ENCODE assay signal across 17 cellular contexts in the genomic region with DNA sequence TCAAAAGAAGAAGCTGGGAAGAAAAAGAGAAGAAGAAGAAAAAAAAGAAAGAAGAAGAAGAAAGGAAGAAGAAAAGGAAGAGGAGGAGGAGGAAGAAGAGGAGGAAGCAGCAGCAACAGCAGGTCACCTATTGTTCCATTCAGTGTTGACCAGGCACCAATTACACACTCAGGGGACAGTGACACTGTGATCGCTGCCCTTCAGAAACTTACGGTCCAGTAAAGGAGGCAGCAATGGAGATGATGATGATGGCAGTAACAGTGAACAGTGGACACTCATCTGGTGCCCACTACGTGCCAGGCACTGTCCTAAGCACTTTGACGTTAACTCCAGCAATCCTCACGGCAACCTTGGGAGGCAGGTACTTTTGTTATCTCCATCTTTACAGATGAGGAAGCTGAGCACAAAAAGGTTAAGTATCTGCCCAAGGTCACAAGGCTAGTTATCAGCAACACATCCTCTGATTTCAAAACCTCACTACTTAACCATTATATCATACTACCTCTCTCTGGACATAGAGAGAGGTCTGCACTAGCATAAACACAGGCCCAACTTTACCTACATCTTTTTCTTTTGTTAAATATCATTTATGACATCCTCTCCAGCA.
DNase-seq lines count a peak whose midpoint lies in the region; ATAC-seq and TF ChIP-seq lines count a peak whose summit lies in the region.
"Had no signal": no experiment of that assay in that cellular context is flagged by ENCODE, and none has a peak within 500 bp of the region (broad histone marks: within the 10 kb centered on the region; RNA-seq: fewer than 3 reads in every experiment).

No MANE protein-coding gene starts in this region.

- H3K27ac ChIP-seq in right lobe of liver (peak overlapping the region in 1 of 3 donors; percentile 86), transverse colon (peak overlapping the region; percentile 20 to 41 (median 28))

- H3K9me3 ChIP-seq in right lobe of liver (no peaks in the 10 kb centered on the region), transverse colon (no peaks in the 10 kb centered on the region)

- no peak for DNase-seq in activated naive CD4-positive, alpha-beta T cell treated with anti-CD3 and anti-CD28 coated beads, Interleukin-2, amount 10 ng/mL, durations not matched to agents 7 days and 5 days
- DNase-seq in central memory CD8-positive, alpha-beta T cell (ENCODE audit: low spot score in 2 of 2) = no peak
- DNase-seq in right lobe of liver (no peak), transverse colon (no peak), D341Med (ENCODE audit: low spot score) (no peak)
- DNase-seq in activated CD4-positive, alpha-beta T cell treated with anti-CD3 and anti-CD28 coated beads, Interleukin-2, amount 50 U/mL, for 48 hours = no peak
- DNase-seq: 8988T, GF-D8, GOT3, MM.1S, NCI-H1105, NCI-H1694, NCI-H510A treated with DMSO at 0.1 percent for 48 hours, SHP77 had no signal

- TF ChIP-seq CTCF in right lobe of liver (IDR thresholded peaks at IDR 0.05) (no peak), transverse colon (IDR thresholded peaks at IDR 0.05) (no peak)

- H3K27ac Mint-ChIP-seq in activated naive CD4-positive, alpha-beta T cell treated with anti-CD3 and anti-CD28 coated beads, Interleukin-2, amount 50 U/mL, for 24 hours = peak overlapping the region; percentile 81
- H3K27ac Mint-ChIP-seq in activated naive CD4-positive, alpha-beta T cell treated with anti-CD3 and anti-CD28 coated beads, Interleukin-2, amount 10 ng/mL, durations not matched to agents 7 days and 5 days = no peak overlapping the region
- H3K27ac Mint-ChIP-seq in central memory CD8-positive, alpha-beta T cell (ENCODE audit: low read depth) = peak overlapping the region; percentile 36

- no peak for TF ChIP-seq EP300 in transverse colon (IDR thresholded peaks at IDR 0.05; ENCODE audit: low read depth)

- WGBS in right lobe of liver (ENCODE audit: insufficient coverage, low coverage, low lambda C conversion rate, missing lambda C conversion rate) = 52% methylated on average over 3 of the region's 5 CpGs
- 88% methylated on average over 5 of the region's 5 CpGs; no CpG with 5 or more reads in 1 of the 2 donors for WGBS in transverse colon (ENCODE audit: low coverage in 1 of 2), 2 donors

- TF ChIP-seq POLR2A in right lobe of liver (IDR thresholded peaks at IDR 0.05) (no peak), transverse colon (IDR thresholded peaks at IDR 0.05) (no peak)

- H3K4me3 Mint-ChIP-seq in activated naive CD4-positive, alpha-beta T cell treated with anti-CD3 and anti-CD28 coated beads, Interleukin-2, amount 50 U/mL, for 24 hours = no peak overlapping the region
- H3K4me3 Mint-ChIP-seq in activated naive CD4-positive, alpha-beta T cell treated with anti-CD3 and anti-CD28 coated beads, Interleukin-2, amount 10 ng/mL, durations not matched to agents 7 days and 5 days = no peak overlapping the region
- H3K4me3 Mint-ChIP-seq in central memory CD8-positive, alpha-beta T cell = no peak overlapping the region

- no peak for ATAC-seq in central memory CD8-positive, alpha-beta T cell (replicated peaks; ENCODE audit: extremely low read depth, poor library complexity, severe bottlenecking)
- ATAC-seq in right lobe of liver = peak in 3 of 4 donors; percentile 9 to 26 (median 9)
- no peak for ATAC-seq in HG02970 (IDR thresholded peaks at IDR 0.05; ENCODE audit: low FRiP score, unreplicated experiment)
- ATAC-seq: Panc1 had no signal

- no peaks in the 10 kb centered on the region for H3K27me3 ChIP-seq in right lobe of liver
- no peaks in the 10 kb centered on the region for H3K27me3 ChIP-seq in transverse colon

- H3K36me3 Mint-ChIP-seq in activated naive CD4-positive, alpha-beta T cell treated with anti-CD3 and anti-CD28 coated beads, Interleukin-2, amount 50 U/mL, for 24 hours = no peaks in the 10 kb centered on the region
- no peaks in the 10 kb centered on the region for H3K36me3 Mint-ChIP-seq in activated naive CD4-positive, alpha-beta T cell treated with anti-CD3 and anti-CD28 coated beads, Interleukin-2, amount 10 ng/mL, durations not matched to agents 7 days and 5 days
- H3K36me3 Mint-ChIP-seq in central memory CD8-positive, alpha-beta T cell (ENCODE audit: insufficient read depth) = no peaks in the 10 kb centered on the region

- in situ Hi-C loops in transverse colon (cut with MboI; ENCODE audit: low pct_ligation_motif_present in 1 of 4, low pct_unique_long_range_greater_than_20kb in 1 of 4, low sequenced_read_pairs in 3 of 4) = no loop called here

- H3K36me3 ChIP-seq in right lobe of liver (no peaks in the 10 kb centered on the region), transverse colon (no peaks in the 10 kb centered on the region)

- H3K4me1 Mint-ChIP-seq in activated naive CD4-positive, alpha-beta T cell treated with anti-CD3 and anti-CD28 coated beads, Interleukin-2, amount 50 U/mL, for 24 hours = peaks cover 52% of the 10 kb centered on the region
- H3K4me1 Mint-ChIP-seq in activated naive CD4-positive, alpha-beta T cell treated with anti-CD3 and anti-CD28 coated beads, Interleukin-2, amount 10 ng/mL, durations not matched to agents 7 days and 5 days = peaks cover 33% of the 10 kb centered on the region
- H3K4me1 Mint-ChIP-seq in central memory CD8-positive, alpha-beta T cell = peaks cover 16% of the 10 kb centered on the region

- intact Hi-C loops in right lobe of liver (cut with DNase I) (no loop called here), transverse colon (cut with DNase I; ENCODE audit: low total_unique reads) (no loop called here)

- H3K27me3 Mint-ChIP-seq in activated naive CD4-positive, alpha-beta T cell treated with anti-CD3 and anti-CD28 coated beads, Interleukin-2, amount 50 U/mL, for 24 hours = no peaks in the 10 kb centered on the region
- H3K27me3 Mint-ChIP-seq in activated naive CD4-positive, alpha-beta T cell treated with anti-CD3 and anti-CD28 coated beads, Interleukin-2, amount 10 ng/mL, durations not matched to agents 7 days and 5 days = peaks cover 4% of the 10 kb centered on the region
- peaks cover 39% of the 10 kb centered on the region for H3K27me3 Mint-ChIP-seq in central memory CD8-positive, alpha-beta T cell

- no peaks in the 10 kb centered on the region for H3K9me3 Mint-ChIP-seq in activated naive CD4-positive, alpha-beta T cell treated with anti-CD3 and anti-CD28 coated beads, Interleukin-2, amount 50 U/mL, for 24 hours
- no peaks in the 10 kb centered on the region for H3K9me3 Mint-ChIP-seq in activated naive CD4-positive, alpha-beta T cell treated with anti-CD3 and anti-CD28 coated beads, Interleukin-2, amount 10 ng/mL, durations not matched to agents 7 days and 5 days
- no peaks in the 10 kb centered on the region for H3K9me3 Mint-ChIP-seq in central memory CD8-positive, alpha-beta T cell

- H3K4me3 ChIP-seq in right lobe of liver = no peak overlapping the region
- no peak overlapping the region for H3K4me3 ChIP-seq in transverse colon

- peaks cover 0 to 84% (median 26%) of the 10 kb centered on the region in 4 donors for H3K4me1 ChIP-seq in right lobe of liver
- peaks cover 8 to 48% (median 18%) of the 10 kb centered on the region in 4 donors for H3K4me1 ChIP-seq in transverse colon

- CTCF ChIA-PET in activated naive CD4-positive, alpha-beta T cell treated with anti-CD3 and anti-CD28 coated beads, Interleukin-2, amount 10 ng/mL, durations not matched to agents 7 days and 5 days (lab: Charles Lee) = no interaction called here

Comparison
In these comparisons a context has a peak if more than half of its experiments do, and no peak if none do; other contexts are left out.
1. ATAC-seq: peak in right lobe of liver (3 of 4); none in central memory CD8-positive, alpha-beta T cell (single experiment) and HG02970 (single experiment).